Comparison of ENCODE assay signal across 1 cellular context in the genomic region with DNA sequence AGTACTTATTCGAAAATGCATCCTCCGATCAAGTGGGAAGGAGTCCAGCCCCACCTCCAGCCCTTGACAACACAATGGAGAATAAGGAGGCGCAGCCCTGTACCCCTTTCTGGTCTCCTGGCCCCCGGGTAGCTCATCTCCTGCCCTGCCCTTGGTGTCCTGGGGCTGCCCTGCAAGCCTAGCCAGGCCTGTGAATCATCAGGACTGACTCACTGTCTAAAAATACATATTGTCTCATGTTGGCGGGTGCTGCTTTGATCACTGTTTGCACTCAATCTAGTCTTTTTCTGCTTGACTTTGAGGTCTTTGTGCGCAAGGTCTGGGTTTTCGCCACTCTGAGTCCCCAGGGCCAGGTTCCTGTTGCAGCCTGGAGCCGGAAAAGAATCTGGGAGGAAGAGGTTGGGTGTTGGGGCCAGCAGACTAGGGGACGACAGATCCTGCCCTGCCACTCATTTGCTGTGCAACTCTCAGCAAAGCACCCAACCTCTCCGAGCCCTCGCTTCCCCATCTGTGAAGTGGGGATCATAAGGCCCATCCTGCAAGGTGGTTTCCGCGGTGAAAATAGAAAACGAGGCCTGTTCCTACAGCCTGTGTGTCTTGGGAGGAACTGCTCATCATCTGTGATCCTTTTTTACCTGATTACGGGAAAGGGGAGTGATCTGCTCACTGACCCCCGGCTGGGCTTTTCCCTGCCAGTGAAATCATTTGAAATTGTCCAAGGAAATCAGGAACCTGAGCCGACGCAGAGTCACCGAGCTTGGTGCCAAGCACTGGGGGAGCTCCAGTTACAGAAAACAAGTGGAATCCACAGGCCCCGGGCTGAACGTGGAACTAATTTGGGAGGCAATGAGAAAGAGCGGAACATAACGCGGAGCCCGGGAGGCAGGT.
TF ChIP-seq lines count a peak whose summit lies in the region.

No MANE protein-coding gene starts in this region.

TF ChIP-seq in HepG2, 621 proteins besides CTCF, POLR2A, EP300 and RAD21 (continued from another document and continues in another):
- TF ChIP-seq, protein P1, sequence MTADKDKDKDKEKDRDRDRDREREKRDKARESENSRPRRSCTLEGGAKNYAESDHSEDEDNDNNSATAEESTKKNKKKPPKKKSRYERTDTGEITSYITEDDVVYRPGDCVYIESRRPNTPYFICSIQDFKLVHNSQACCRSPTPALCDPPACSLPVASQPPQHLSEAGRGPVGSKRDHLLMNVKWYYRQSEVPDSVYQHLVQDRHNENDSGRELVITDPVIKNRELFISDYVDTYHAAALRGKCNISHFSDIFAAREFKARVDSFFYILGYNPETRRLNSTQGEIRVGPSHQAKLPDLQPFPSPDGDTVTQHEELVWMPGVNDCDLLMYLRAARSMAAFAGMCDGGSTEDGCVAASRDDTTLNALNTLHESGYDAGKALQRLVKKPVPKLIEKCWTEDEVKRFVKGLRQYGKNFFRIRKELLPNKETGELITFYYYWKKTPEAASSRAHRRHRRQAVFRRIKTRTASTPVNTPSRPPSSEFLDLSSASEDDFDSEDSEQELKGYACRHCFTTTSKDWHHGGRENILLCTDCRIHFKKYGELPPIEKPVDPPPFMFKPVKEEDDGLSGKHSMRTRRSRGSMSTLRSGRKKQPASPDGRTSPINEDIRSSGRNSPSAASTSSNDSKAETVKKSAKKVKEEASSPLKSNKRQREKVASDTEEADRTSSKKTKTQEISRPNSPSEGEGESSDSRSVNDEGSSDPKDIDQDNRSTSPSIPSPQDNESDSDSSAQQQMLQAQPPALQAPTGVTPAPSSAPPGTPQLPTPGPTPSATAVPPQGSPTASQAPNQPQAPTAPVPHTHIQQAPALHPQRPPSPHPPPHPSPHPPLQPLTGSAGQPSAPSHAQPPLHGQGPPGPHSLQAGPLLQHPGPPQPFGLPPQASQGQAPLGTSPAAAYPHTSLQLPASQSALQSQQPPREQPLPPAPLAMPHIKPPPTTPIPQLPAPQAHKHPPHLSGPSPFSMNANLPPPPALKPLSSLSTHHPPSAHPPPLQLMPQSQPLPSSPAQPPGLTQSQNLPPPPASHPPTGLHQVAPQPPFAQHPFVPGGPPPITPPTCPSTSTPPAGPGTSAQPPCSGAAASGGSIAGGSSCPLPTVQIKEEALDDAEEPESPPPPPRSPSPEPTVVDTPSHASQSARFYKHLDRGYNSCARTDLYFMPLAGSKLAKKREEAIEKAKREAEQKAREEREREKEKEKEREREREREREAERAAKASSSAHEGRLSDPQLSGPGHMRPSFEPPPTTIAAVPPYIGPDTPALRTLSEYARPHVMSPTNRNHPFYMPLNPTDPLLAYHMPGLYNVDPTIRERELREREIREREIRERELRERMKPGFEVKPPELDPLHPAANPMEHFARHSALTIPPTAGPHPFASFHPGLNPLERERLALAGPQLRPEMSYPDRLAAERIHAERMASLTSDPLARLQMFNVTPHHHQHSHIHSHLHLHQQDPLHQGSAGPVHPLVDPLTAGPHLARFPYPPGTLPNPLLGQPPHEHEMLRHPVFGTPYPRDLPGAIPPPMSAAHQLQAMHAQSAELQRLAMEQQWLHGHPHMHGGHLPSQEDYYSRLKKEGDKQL (CRISPR knock-in tag; IDR thresholded peaks at IDR 0.05; ENCODE audit: low read depth) = peak; percentile 88
- TF ChIP-seq ZEB1 (IDR thresholded peaks at IDR 0.05; ENCODE audit: insufficient replicate concordance, low read depth) (peak; percentile 28), TCF7 (IDR thresholded peaks at IDR 0.05; ENCODE audit: low read depth) (peak; percentile 98), ZNF224 (CRISPR knock-in tag; IDR thresholded peaks at IDR 0.05) (peak; percentile 22; the same call in 1 of the 2 replicates), ZHX1 (CRISPR knock-in tag; IDR thresholded peaks at IDR 0.05; ENCODE audit: low read depth) (peak; percentile 55; the same call in 1 of the 2 replicates), ZNF788 (CRISPR knock-in tag; IDR thresholded peaks at IDR 0.05; ENCODE audit: borderline replicate concordance) (peak; percentile 99; the same call in 1 of the 2 replicates), SMARCC2 (IDR thresholded peaks at IDR 0.05) (no peak), PRMT3 (CRISPR knock-in tag; IDR thresholded peaks at IDR 0.05; ENCODE audit: borderline replicate concordance, low read depth) (no peak), NFRKB (IDR thresholded peaks at IDR 0.05) (no peak), DNMT3B (CRISPR knock-in tag; conservative IDR thresholded peaks at IDR 0.05) (no peak), ZNF121 (CRISPR knock-in tag; IDR thresholded peaks at IDR 0.05) (peak; percentile 99), PHF5A (CRISPR knock-in tag; IDR thresholded peaks at IDR 0.05; ENCODE audit: low read depth, unreplicated experiment) (peak; percentile 94), ZSCAN12 (CRISPR knock-in tag; IDR thresholded peaks at IDR 0.05) (0 out of 2 replicates have a peak, but pooled peaks have one; percentile 56), ZNF574 (CRISPR knock-in tag; IDR thresholded peaks at IDR 0.05) (peak; percentile 67), ZNF761 (CRISPR knock-in tag; conservative IDR thresholded peaks at IDR 0.05) (peak; percentile 79; the same call in 1 of the 2 replicates), NFE2 (CRISPR knock-in tag; IDR thresholded peaks at IDR 0.05) (no peak; the same call in 1 of the 2 replicates), RBM22 (optimal IDR thresholded peaks at IDR 0.05; ENCODE audit: low read length) (no peak), NONO (IDR thresholded peaks at IDR 0.05) (no peak), NONO (CRISPR knock-in tag; conservative IDR thresholded peaks at IDR 0.05) (peak; percentile 91), SAP130 (CRISPR knock-in tag; IDR thresholded peaks at IDR 0.05; ENCODE audit: low read depth) (peak; percentile 98), ZNF232 (CRISPR knock-in tag; IDR thresholded peaks at IDR 0.05; ENCODE audit: borderline replicate concordance) (peak; percentile 73), XBP1 (CRISPR knock-in tag; IDR thresholded peaks at IDR 0.05) (0 out of 2 replicates have a peak, but pooled peaks have one; percentile 37), ZMYM4 (CRISPR knock-in tag; IDR thresholded peaks at IDR 0.05) (peak; percentile 84), ZNF75D (CRISPR knock-in tag; IDR thresholded peaks at IDR 0.05; ENCODE audit: borderline replicate concordance) (no peak), RFXANK (CRISPR knock-in tag; IDR thresholded peaks at IDR 0.05) (peak; percentile 42; the same call in 1 of the 2 replicates), ZNF746 (CRISPR knock-in tag; IDR thresholded peaks at IDR 0.05) (peak; percentile 85), ZGPAT (CRISPR knock-in tag; IDR thresholded peaks at IDR 0.05) (peak; percentile 94), NPAS2 (CRISPR knock-in tag; IDR thresholded peaks at IDR 0.05; ENCODE audit: borderline replicate concordance) (no peak), STAT6 (CRISPR knock-in tag; IDR thresholded peaks at IDR 0.05; ENCODE audit: borderline replicate concordance) (peak; percentile 38), SRF (IDR thresholded peaks at IDR 0.05; ENCODE audit: low read depth, low read length) (0 out of 2 replicates have a peak, but pooled peaks have one; percentile 10), CHD2 (IDR thresholded peaks at IDR 0.05; ENCODE audit: low read depth, low read length) (peak; percentile 59; the same call in 1 of the 2 replicates), PAWR (CRISPR knock-in tag; IDR thresholded peaks at IDR 0.05; ENCODE audit: borderline replicate concordance) (no peak), ZNF550 (CRISPR knock-in tag; IDR thresholded peaks at IDR 0.05; ENCODE audit: borderline replicate concordance) (peak; percentile 29), ZNF44 (CRISPR knock-in tag; IDR thresholded peaks at IDR 0.05) (no peak), ZNF138 (CRISPR knock-in tag; IDR thresholded peaks at IDR 0.05; ENCODE audit: low read depth) (0 out of 2 replicates have a peak, but pooled peaks have one; percentile 7), ZSCAN22 (CRISPR knock-in tag; IDR thresholded peaks at IDR 0.05) (no peak)
- TF ChIP-seq, protein P2, sequence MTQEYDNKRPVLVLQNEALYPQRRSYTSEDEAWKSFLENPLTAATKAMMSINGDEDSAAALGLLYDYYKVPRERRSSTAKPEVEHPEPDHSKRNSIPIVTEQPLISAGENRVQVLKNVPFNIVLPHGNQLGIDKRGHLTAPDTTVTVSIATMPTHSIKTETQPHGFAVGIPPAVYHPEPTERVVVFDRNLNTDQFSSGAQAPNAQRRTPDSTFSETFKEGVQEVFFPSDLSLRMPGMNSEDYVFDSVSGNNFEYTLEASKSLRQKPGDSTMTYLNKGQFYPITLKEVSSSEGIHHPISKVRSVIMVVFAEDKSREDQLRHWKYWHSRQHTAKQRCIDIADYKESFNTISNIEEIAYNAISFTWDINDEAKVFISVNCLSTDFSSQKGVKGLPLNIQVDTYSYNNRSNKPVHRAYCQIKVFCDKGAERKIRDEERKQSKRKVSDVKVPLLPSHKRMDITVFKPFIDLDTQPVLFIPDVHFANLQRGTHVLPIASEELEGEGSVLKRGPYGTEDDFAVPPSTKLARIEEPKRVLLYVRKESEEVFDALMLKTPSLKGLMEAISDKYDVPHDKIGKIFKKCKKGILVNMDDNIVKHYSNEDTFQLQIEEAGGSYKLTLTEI (CRISPR knock-in tag; conservative IDR thresholded peaks at IDR 0.05) = no peak
- TF ChIP-seq, protein P3, sequence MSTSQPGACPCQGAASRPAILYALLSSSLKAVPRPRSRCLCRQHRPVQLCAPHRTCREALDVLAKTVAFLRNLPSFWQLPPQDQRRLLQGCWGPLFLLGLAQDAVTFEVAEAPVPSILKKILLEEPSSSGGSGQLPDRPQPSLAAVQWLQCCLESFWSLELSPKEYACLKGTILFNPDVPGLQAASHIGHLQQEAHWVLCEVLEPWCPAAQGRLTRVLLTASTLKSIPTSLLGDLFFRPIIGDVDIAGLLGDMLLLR (CRISPR knock-in tag; IDR thresholded peaks at IDR 0.05) = 0 out of 2 replicates have a peak, but pooled peaks have one; percentile 14
